ENCODE assay signal across 8 cellular contexts in the genomic region with DNA sequence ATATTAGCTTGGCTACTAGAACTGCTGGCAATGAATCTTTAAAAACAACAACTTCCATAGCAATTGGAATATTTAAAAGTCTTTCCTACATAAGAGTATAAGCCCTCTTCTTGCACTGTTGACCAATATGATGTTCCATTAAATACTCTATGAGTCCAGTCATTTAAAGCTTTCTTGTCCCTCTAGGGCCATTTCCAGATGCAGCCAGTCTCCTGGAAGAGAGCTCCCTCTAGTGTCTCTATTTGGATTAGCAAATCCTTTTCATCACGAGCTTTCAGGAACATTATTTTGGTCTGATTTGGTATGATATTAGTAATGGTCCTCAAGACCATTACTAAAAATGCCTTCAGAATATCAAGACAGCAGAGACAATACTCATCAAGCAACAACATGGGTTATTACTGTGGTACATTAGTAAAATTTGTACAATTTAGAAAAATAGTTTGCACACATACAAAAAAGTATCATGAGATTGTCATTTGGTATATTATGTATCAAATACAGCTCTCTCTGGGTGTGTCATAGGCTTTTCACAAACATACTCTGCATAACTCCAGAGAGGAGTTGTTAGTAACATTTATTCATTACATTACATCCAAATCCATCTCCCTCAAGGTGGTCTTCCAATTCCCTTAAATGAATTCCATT.
DNase-seq lines count a peak whose midpoint lies in the region; ATAC-seq, FAIRE-seq and TF ChIP-seq lines count a peak whose summit lies in the region.

No MANE protein-coding gene starts in this region.

- peak; percentile 62 for TF ChIP-seq CTCF in GM10266 (IDR thresholded peaks at IDR 0.05; ENCODE audit: control insufficient read depth, insufficient read depth, low read depth, missing control alignments)
- peak; percentile 76 to 90 for TF ChIP-seq CTCF in brain (conservative IDR thresholded peaks at IDR 0.05)
- peak; percentile 77 for TF ChIP-seq CTCF in HepG2 (CRISPR knock-in tag; IDR thresholded peaks at IDR 0.05)

- intact Hi-C loops in HepG2 (cut with micrococcal nuclease; ENCODE audit: unreplicated experiment): loop anchor here (1.0 kb wide), 3 partner anchors 151 to 366 kb away; no protein-coding TSS in a partner anchor

- TF ChIP-seq POLR2A in HepG2 (IDR thresholded peaks at IDR 0.05; ENCODE audit: insufficient read depth in 1 of 2, low read depth in 2 of 2, low read length in 2 of 2): no peak

- H3K36me3 Mint-ChIP-seq in brain: peaks cover 3% of the 10 kb centered on the region

- H3K9me3 ChIP-seq in HepG2 (ENCODE audit: low read length): no peaks in the 10 kb centered on the region

- peak; percentile 39; the same call in 1 of the 2 replicates for TF ChIP-seq RAD21 in HepG2 (CRISPR knock-in tag; IDR thresholded peaks at IDR 0.05)

- no peak overlapping the region for H3K4me3 Mint-ChIP-seq in brain

- in situ Hi-C loops in ACHN (cut with HindIII; ENCODE audit: low pct_ligation_motif_present, low pct_unique_long_range_greater_than_20kb, low sequenced_read_pairs): no loop called here
- in situ Hi-C loops in HepG2 (cut with HindIII; ENCODE audit: extremely low pct_ligation_motif_present, low pct_unique_long_range_greater_than_20kb): loop anchor here (5.0 kb wide), 2 partner anchors 157 to 367 kb away; no protein-coding TSS in a partner anchor

- peaks cover 2% of the 10 kb centered on the region for H3K27me3 Mint-ChIP-seq in brain

- H2AFZ ChIP-seq in HepG2 (ENCODE audit: low read length): no peak overlapping the region

- no peak overlapping the region for H3K27ac ChIP-seq in HepG2 (ENCODE audit: extremely low read length, insufficient read depth, low read length)

- DNase-seq in ACHN: peak; percentile 53
- DNase-seq in GM10266 (ENCODE audit: extremely low spot score): peak; percentile 45
- peak; percentile 9 to 21 for DNase-seq in NCI-H1930 (lab: John Stamatoyannopoulos, UW)
- DNase-seq in HepG2 (ENCODE audit: low spot score): peak; percentile 37
- DNase-seq in mucosa of gallbladder (ENCODE audit: low spot score): no peak

- no peaks in the 10 kb centered on the region for H3K27me3 ChIP-seq in HepG2 (ENCODE audit: control insufficient read depth in 1 of 2, insufficient read depth in 2 of 2, low read length in 2 of 2)

- ATAC-seq in HepG2: peak; percentile 34; the same call in 1 of the 3 replicates
- no peak for ATAC-seq in HG02973 (IDR thresholded peaks at IDR 0.05; ENCODE audit: unreplicated experiment)
- ATAC-seq in GM21447 (IDR thresholded peaks at IDR 0.05; ENCODE audit: unreplicated experiment): no peak

- no peaks in the 10 kb centered on the region for H4K20me1 ChIP-seq in HepG2 (ENCODE audit: insufficient read depth, low read length)

- no peak for FAIRE-seq in HepG2 (lab: Jason Lieb, UNC)

- H3K36me3 ChIP-seq in HepG2 (replicated peaks in 1 of 2; ENCODE audit: control insufficient read depth in 1 of 2, insufficient read depth in 2 of 2, low read length in 2 of 2): no peaks in the 10 kb centered on the region

- no peak overlapping the region for H3K27ac Mint-ChIP-seq in brain

- 0% methylated on average over 1 of the region's 1 CpG for WGBS in HepG2 (ENCODE audit: low lambda C conversion rate)

- H3K4me1 ChIP-seq in HepG2 (ENCODE audit: insufficient read depth, low read length): no peaks in the 10 kb centered on the region

- no peaks in the 10 kb centered on the region for H3K79me2 ChIP-seq in HepG2 (ENCODE audit: insufficient read depth, low read length)

- peaks cover 11% of the 10 kb centered on the region for H3K4me1 Mint-ChIP-seq in brain

- TF ChIP-seq EP300 in HepG2 (IDR thresholded peaks at IDR 0.05; ENCODE audit: low read depth in 2 of 2, low read length in 2 of 2): no peak
- TF ChIP-seq EP300 in HepG2 (CRISPR knock-in tag; IDR thresholded peaks at IDR 0.05; ENCODE audit: borderline replicate concordance): no peak

- POLR2A ChIA-PET in HepG2 (lab: Yijun Ruan, JAX): interaction anchor here (1.0 kb wide), 1 partner anchor 156 kb away, joined by 4 read pairs; no protein-coding TSS in a partner anchor

- no peak overlapping the region for H3K4me2 ChIP-seq in HepG2 (ENCODE audit: low read depth, low read length)

- H3K9me3 Mint-ChIP-seq in brain: peaks cover 3 to 15% (median 8%) of the 10 kb centered on the region in 5 experiments

- CTCF ChIA-PET in HepG2 (lab: Yijun Ruan, JAX; ENCODE audit: low intra/inter-chr PET ratio, low total read pairs): interaction anchor here (2.1 to 3.5 kb wide), 3 partner anchors 151 to 366 kb away, joined by 7 to 34 read pairs (median 28); no protein-coding TSS in a partner anchor

- BruUV-seq in HepG2 (replicated peaks; lab: Mats Ljungman, UMichigan): no TSS peak

- H3K4me3 ChIP-seq in HepG2 (replicated peaks in 1 of 3; ENCODE audit: insufficient read depth in 1 of 3, low read depth in 2 of 3, low read length in 3 of 3): no peak overlapping the region

- H3K9ac ChIP-seq in HepG2 (ENCODE audit: insufficient read depth, low read depth, low read length): no peak overlapping the region

TF ChIP-seq in HepG2, 621 proteins besides CTCF, POLR2A, EP300 and RAD21:
- TF ChIP-seq, protein P1, sequence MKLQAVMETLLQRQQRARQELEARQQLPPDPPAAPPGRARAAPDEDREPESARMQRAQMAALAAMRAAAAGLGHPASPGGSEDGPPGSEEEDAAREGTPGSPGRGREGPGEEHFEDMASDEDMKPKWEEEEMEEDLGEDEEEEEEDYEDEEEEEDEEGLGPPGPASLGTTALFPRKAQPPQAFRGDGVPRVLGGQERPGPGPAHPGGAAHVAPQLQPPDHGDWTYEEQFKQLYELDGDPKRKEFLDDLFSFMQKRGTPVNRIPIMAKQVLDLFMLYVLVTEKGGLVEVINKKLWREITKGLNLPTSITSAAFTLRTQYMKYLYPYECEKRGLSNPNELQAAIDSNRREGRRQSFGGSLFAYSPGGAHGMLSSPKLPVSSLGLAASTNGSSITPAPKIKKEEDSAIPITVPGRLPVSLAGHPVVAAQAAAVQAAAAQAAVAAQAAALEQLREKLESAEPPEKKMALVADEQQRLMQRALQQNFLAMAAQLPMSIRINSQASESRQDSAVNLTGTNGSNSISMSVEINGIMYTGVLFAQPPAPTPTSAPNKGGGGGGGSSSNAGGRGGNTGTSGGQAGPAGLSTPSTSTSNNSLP (IDR thresholded peaks at IDR 0.05; ENCODE audit: low read depth, low read length): 0 out of 2 replicates have a peak, but pooled peaks have one; percentile 17
- TF ChIP-seq SMC3 (IDR thresholded peaks at IDR 0.05; ENCODE audit: low read length) (peak; percentile 89), KDM6A (CRISPR knock-in tag; IDR thresholded peaks at IDR 0.05; ENCODE audit: low read depth) (no peak), HNRNPUL1 (IDR thresholded peaks at IDR 0.05; ENCODE audit: low read depth, low read length) (no peak), STAG1 (CRISPR knock-in tag; IDR thresholded peaks at IDR 0.05) (peak; percentile 81), ZNF644 (CRISPR knock-in tag; IDR thresholded peaks at IDR 0.05; ENCODE audit: low read depth) (0 out of 2 replicates have a peak, but pooled peaks have one; percentile 50)
